1 cellular context compared by ENCODE assay signal in the genomic region with DNA sequence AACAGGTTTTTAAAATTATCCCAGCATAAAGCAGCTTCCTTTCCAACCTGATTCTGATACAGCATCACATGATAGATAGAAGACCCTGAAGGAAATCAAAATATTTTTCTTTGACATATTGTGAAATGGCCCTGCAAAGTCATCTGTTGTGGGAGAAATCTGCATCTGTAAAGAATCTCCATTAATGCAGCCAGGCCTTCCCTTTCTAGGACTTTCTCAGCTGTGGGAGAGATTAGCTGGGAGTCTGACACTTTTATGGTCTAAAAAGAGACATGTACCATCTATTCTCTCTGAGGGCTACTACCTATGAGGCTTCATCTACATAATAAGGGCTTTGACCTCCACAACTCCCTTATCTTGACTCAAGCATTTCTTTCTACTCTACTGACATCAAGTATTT.
TF ChIP-seq lines count a peak whose summit lies in the region.

No MANE protein-coding gene starts in this region.

TF ChIP-seq in H1, 55 proteins besides CTCF, POLR2A, EP300 and RAD21 (continued from another document):
- TF ChIP-seq, protein P1, sequence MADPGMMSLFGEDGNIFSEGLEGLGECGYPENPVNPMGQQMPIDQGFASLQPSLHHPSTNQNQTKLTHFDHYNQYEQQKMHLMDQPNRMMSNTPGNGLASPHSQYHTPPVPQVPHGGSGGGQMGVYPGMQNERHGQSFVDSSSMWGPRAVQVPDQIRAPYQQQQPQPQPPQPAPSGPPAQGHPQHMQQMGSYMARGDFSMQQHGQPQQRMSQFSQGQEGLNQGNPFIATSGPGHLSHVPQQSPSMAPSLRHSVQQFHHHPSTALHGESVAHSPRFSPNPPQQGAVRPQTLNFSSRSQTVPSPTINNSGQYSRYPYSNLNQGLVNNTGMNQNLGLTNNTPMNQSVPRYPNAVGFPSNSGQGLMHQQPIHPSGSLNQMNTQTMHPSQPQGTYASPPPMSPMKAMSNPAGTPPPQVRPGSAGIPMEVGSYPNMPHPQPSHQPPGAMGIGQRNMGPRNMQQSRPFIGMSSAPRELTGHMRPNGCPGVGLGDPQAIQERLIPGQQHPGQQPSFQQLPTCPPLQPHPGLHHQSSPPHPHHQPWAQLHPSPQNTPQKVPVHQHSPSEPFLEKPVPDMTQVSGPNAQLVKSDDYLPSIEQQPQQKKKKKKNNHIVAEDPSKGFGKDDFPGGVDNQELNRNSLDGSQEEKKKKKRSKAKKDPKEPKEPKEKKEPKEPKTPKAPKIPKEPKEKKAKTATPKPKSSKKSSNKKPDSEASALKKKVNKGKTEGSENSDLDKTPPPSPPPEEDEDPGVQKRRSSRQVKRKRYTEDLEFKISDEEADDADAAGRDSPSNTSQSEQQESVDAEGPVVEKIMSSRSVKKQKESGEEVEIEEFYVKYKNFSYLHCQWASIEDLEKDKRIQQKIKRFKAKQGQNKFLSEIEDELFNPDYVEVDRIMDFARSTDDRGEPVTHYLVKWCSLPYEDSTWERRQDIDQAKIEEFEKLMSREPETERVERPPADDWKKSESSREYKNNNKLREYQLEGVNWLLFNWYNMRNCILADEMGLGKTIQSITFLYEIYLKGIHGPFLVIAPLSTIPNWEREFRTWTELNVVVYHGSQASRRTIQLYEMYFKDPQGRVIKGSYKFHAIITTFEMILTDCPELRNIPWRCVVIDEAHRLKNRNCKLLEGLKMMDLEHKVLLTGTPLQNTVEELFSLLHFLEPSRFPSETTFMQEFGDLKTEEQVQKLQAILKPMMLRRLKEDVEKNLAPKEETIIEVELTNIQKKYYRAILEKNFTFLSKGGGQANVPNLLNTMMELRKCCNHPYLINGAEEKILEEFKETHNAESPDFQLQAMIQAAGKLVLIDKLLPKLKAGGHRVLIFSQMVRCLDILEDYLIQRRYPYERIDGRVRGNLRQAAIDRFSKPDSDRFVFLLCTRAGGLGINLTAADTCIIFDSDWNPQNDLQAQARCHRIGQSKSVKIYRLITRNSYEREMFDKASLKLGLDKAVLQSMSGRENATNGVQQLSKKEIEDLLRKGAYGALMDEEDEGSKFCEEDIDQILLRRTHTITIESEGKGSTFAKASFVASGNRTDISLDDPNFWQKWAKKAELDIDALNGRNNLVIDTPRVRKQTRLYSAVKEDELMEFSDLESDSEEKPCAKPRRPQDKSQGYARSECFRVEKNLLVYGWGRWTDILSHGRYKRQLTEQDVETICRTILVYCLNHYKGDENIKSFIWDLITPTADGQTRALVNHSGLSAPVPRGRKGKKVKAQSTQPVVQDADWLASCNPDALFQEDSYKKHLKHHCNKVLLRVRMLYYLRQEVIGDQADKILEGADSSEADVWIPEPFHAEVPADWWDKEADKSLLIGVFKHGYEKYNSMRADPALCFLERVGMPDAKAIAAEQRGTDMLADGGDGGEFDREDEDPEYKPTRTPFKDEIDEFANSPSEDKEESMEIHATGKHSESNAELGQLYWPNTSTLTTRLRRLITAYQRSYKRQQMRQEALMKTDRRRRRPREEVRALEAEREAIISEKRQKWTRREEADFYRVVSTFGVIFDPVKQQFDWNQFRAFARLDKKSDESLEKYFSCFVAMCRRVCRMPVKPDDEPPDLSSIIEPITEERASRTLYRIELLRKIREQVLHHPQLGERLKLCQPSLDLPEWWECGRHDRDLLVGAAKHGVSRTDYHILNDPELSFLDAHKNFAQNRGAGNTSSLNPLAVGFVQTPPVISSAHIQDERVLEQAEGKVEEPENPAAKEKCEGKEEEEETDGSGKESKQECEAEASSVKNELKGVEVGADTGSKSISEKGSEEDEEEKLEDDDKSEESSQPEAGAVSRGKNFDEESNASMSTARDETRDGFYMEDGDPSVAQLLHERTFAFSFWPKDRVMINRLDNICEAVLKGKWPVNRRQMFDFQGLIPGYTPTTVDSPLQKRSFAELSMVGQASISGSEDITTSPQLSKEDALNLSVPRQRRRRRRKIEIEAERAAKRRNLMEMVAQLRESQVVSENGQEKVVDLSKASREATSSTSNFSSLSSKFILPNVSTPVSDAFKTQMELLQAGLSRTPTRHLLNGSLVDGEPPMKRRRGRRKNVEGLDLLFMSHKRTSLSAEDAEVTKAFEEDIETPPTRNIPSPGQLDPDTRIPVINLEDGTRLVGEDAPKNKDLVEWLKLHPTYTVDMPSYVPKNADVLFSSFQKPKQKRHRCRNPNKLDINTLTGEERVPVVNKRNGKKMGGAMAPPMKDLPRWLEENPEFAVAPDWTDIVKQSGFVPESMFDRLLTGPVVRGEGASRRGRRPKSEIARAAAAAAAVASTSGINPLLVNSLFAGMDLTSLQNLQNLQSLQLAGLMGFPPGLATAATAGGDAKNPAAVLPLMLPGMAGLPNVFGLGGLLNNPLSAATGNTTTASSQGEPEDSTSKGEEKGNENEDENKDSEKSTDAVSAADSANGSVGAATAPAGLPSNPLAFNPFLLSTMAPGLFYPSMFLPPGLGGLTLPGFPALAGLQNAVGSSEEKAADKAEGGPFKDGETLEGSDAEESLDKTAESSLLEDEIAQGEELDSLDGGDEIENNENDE (IDR thresholded peaks at IDR 0.05; ENCODE audit: insufficient replicate concordance, low read length) = no peak
- TF ChIP-seq EZH2 (IDR thresholded peaks at IDR 0.05; ENCODE audit: low read depth, low read length, severe bottlenecking) (no peak), EGR1 (IDR thresholded peaks at IDR 0.05; ENCODE audit: borderline replicate concordance, low read depth, low read length) (no peak), TEAD4 (IDR thresholded peaks at IDR 0.05; ENCODE audit: low read depth, low read length) (no peak)
